25 cellular contexts compared by ENCODE assay signal in the genomic region with DNA sequence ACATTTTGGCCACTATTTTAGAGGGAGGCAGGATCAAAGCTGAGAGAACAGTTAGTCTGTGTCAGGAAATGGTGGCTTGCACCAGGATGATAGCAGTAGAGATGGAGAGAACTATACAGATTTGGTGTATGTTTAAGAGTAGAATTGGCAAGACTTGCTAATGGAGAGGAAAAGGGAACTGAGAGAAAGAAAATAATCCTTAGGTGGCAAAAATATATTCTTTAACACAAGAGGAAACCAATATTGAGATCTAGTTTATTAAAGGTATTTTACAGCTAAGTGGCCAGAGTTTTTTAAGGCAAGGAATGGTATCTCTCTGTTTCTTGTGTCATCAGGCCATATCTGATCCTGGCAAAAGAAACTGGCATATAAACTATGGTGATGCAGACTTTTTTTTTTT.
DNase-seq lines count a peak whose midpoint lies in the region; ATAC-seq, FAIRE-seq and TF ChIP-seq lines count a peak whose summit lies in the region.
"Had no signal": no experiment of that assay in that cellular context is flagged by ENCODE, and none has a peak within 500 bp of the region (broad histone marks: within the 10 kb centered on the region; RNA-seq: fewer than 3 reads in every experiment).

No MANE protein-coding gene starts in this region.

- H3K79me2 ChIP-seq in MM.1S (ENCODE audit: low read length), result no peaks in the 10 kb centered on the region

- FAIRE-seq in GM12891 (lab: Jason Lieb, UNC), result no peak
- FAIRE-seq: A549, GM12892, H1 had no signal

- peaks cover 5% of the 10 kb centered on the region; the same call in 1 of the 2 replicates for H3K4me1 ChIP-seq in MM.1S (ENCODE audit: low read length)
- H3K4me1 ChIP-seq: A549, BE2C had no signal

- 0 out of 2 replicates have a peak, but pooled peaks cover 3% of the 10 kb centered on the region for H3F3A ChIP-seq in MM.1S (ENCODE audit: insufficient read depth, low read length)

- H3K36me3 Mint-ChIP-seq in nephron progenitor cell (ENCODE audit: low read depth), result peaks cover 8% of the 10 kb centered on the region

- no peaks in the 10 kb centered on the region for H3K27me3 Mint-ChIP-seq in nephron progenitor cell (ENCODE audit: low read depth, poor library complexity)
- H3K27me3 Mint-ChIP-seq: CD4-positive, alpha-beta T cell had no signal

- ATAC-seq in GM19452 (IDR thresholded peaks at IDR 0.05; ENCODE audit: unreplicated experiment) (no peak), HG03457 (IDR thresholded peaks at IDR 0.05; ENCODE audit: unreplicated experiment) (no peak)
- ATAC-seq: A549, HCT116 had no signal

- H3K9me3 ChIP-seq in MM.1S (replicated peaks; ENCODE audit: insufficient read depth, low read length), result no peaks in the 10 kb centered on the region
- H3K9me3 ChIP-seq: A549; BE2C; BLaER1 treated with 17β-estradiol and CSF1 and Interleukin-3, amounts not matched to agents 10 nM and 100 nM had no signal

- H3K9ac ChIP-seq in MM.1S (ENCODE audit: low read length), result no peak overlapping the region
- H3K9ac ChIP-seq: BLaER1 treated with 17β-estradiol and CSF1 and Interleukin-3, amounts not matched to agents 10 nM and 100 nM; GM23248 had no signal

- no peaks in the 10 kb centered on the region for H3K27me3 ChIP-seq in MM.1S (replicated peaks; ENCODE audit: insufficient read depth, low read length)
- H3K27me3 ChIP-seq: BE2C; BLaER1 treated with 17β-estradiol and CSF1 and Interleukin-3, amounts not matched to agents 10 nM and 100 nM had no signal

- H3K36me3 ChIP-seq in MM.1S (replicated peaks; ENCODE audit: insufficient read depth, low read length), result no peaks in the 10 kb centered on the region
- H3K36me3 ChIP-seq: BE2C had no signal

- TF ChIP-seq CTCF in MM.1S (IDR thresholded peaks at IDR 0.05; ENCODE audit: low read length) (no peak), nephron progenitor cell (IDR thresholded peaks at IDR 0.05) (no peak)

- no peak overlapping the region for H3K4me2 ChIP-seq in MM.1S (ENCODE audit: low read depth, low read length)
- H3K4me2 ChIP-seq: A549 had no signal

- H3K4me1 Mint-ChIP-seq in nephron progenitor cell, result peaks cover 13% of the 10 kb centered on the region
- H3K4me1 Mint-ChIP-seq: CD14-positive monocyte had no signal

- H2AFZ ChIP-seq in MM.1S (ENCODE audit: low read length), result no peak overlapping the region
- H2AFZ ChIP-seq: GM23248 had no signal

- TF ChIP-seq POLR2A in GM12891 (IDR thresholded peaks at IDR 0.05; ENCODE audit: low read depth, low read length), result no peak

- no peaks in the 10 kb centered on the region for H3K9me3 Mint-ChIP-seq in nephron progenitor cell
- H3K9me3 Mint-ChIP-seq: CD14-positive monocyte; CD4-positive, alpha-beta T cell had no signal

- no peaks in the 10 kb centered on the region for H3K9me2 ChIP-seq in MM.1S (replicated peaks; ENCODE audit: insufficient read depth, low read length)

- no peak overlapping the region for H3K4me3 Mint-ChIP-seq in nephron progenitor cell
- H3K4me3 Mint-ChIP-seq: CD14-positive monocyte; CD4-positive, alpha-beta T cell had no signal

- no peak overlapping the region for H3K4me3 ChIP-seq in MM.1S (ENCODE audit: low read length)
- H3K4me3 ChIP-seq: A549; BLaER1 treated with 17β-estradiol and CSF1 and Interleukin-3, amounts not matched to agents 10 nM and 100 nM; GM23248 had no signal

- 0 out of 2 replicates have a peak overlapping the region, but pooled peaks have one; percentile 9 for H3K27ac ChIP-seq in MM.1S (ENCODE audit: low read length)
- H3K27ac ChIP-seq: A549; BLaER1 treated with 17β-estradiol and CSF1 and Interleukin-3, amounts not matched to agents 10 nM and 100 nM; GM23248 had no signal

- no peaks in the 10 kb centered on the region for H4K20me1 ChIP-seq in MM.1S (ENCODE audit: insufficient read depth, low read length)
- H4K20me1 ChIP-seq: BLaER1 treated with 17β-estradiol and CSF1 and Interleukin-3, amounts not matched to agents 10 nM and 100 nM had no signal

- no peak for DNase-seq in GM12891 (ENCODE audit: insufficient read length, low spot score)
- no peak for DNase-seq in MM.1S
- peak; percentile 44 for DNase-seq in RPMI8226
- no peak for DNase-seq in nephron progenitor cell
- DNase-seq in SIG-M5 (lab: John Stamatoyannopoulos, UW), result no peak
- DNase-seq: 8988T; ACHN; AML-193; BE2C; Calu3; CD4-positive, alpha-beta T cell; COR-L47; DMS53; DMS79 treated with DMSO at 0.1 percent for 48 hours; GF-D8; GM23248; H7 had no signal

- peak overlapping the region; percentile 8 for H3K27ac Mint-ChIP-seq in nephron progenitor cell
- H3K27ac Mint-ChIP-seq: CD14-positive monocyte; CD4-positive, alpha-beta T cell had no signal

TF ChIP-seq in GM12891, 5 proteins besides CTCF, POLR2A, EP300 and RAD21:
- TF ChIP-seq TAF1 (IDR thresholded peaks at IDR 0.05; ENCODE audit: low read depth, low read length) (no peak), POLR2AphosphoS5 (IDR thresholded peaks at IDR 0.05; ENCODE audit: low read depth, low read length) (no peak), POU2F2 (IDR thresholded peaks at IDR 0.05; ENCODE audit: low read depth, low read length) (no peak), SPI1 (IDR thresholded peaks at IDR 0.05; ENCODE audit: low read depth, low read length) (peak; percentile 32; the same call in 1 of the 2 replicates)
